In the genomic region with DNA sequence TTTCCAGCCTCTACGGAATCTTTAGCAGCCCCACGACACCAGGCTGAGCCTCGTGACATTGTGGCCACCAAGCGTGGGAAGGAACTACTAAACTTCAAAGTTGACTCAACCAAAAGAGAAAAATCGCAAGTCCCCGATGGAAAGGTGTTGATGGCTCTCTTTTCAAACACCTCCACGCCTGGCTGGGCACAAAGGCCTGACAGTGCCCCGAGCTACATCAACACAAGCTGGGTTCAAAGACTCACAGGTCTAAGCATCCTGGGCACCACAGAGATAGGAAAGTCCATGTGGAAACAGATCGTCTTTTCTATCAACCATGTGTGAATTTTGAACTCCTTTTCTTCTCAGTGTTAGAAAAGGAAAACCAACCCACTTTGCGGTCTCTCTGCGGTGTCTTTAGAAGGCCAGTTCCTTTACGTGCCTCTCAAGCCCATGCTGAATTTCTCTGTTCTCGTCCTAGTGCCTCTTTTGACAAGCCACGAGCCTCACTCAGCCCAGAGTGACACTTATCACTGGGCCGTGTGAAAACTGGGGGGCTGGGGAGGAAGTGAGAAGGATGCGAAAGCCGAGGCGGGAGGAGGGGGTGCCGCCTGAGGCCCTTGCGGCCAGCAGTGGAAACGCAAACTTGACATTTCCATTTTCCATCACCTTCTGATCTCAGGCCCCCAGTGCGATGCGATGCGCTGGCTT, we compare ENCODE assay signal across 9 cellular contexts. TPM values are rescaled to one million over a fixed set of nuclear protein-coding genes. Genes with fewer than 3 reads are reported as not detected.
DNase-seq lines count a peak whose midpoint lies in the region; ATAC-seq, FAIRE-seq and TF ChIP-seq lines count a peak whose summit lies in the region.
"Had no signal": no experiment of that assay in that cellular context is flagged by ENCODE, and none has a peak within 500 bp of the region (broad histone marks: within the 10 kb centered on the region; RNA-seq: fewer than 3 reads in every experiment).

No MANE protein-coding gene starts in this region.

- peak; percentile 52 for FAIRE-seq in endothelial cell of umbilical vein (lab: Jason Lieb, UNC)

- POLR2A ChIA-PET in endothelial cell of umbilical vein (lab: Charles Lee) (no interaction called here), PC-9 (lab: Charles Lee; ENCODE audit: unreplicated experiment) (no interaction called here)

- no peak overlapping the region for H3K9ac ChIP-seq in endothelial cell of umbilical vein (replicated peaks; ENCODE audit: extremely low read depth, insufficient read depth, low read length)

- TF ChIP-seq CTCF in endothelial cell of umbilical vein (IDR thresholded peaks at IDR 0.05; ENCODE audit: extremely low read depth in 1 of 2, insufficient read depth in 1 of 2, low read depth in 1 of 2, low read length in 2 of 2) (peak; percentile 10 to 50), PC-9 (conservative IDR thresholded peaks at IDR 0.05) (no peak), HFFc6 (IDR thresholded peaks at IDR 0.05) (no peak)

- peaks cover 20% of the 10 kb centered on the region for H3K4me1 ChIP-seq in endothelial cell of umbilical vein (ENCODE audit: control insufficient read depth, extremely low read depth, insufficient read depth, low read length)
- H3K4me1 ChIP-seq in PC-9 (replicated peaks; ENCODE audit: insufficient read depth): 0 out of 2 replicates have a peak, but pooled peaks cover 6% of the 10 kb centered on the region

- no peak overlapping the region for H3K4me3 Mint-ChIP-seq in HFFc6

- CTCF ChIA-PET in endothelial cell of umbilical vein (lab: Charles Lee): interaction anchor here (0.8 to 1.3 kb wide), 3 partner anchors 12 to 147 kb away, joined by 3 read pairs; a partner anchor contains a TSS
- CTCF ChIA-PET in PC-9 (lab: Charles Lee): no interaction called here

- DNase-seq in GM19240 (ENCODE audit: insufficient read length, low spot score) (peak; percentile 60), endothelial cell of umbilical vein (ENCODE audit: low read depth, low spot score) (peak; percentile 61), PC-9 (no peak), hepatic stellate cell (ENCODE audit: low spot score) (no peak), HFFc6 (no peak)
- DNase-seq in activated CD4-positive, alpha-beta T cell treated with anti-CD3 and anti-CD28 coated beads for 4 hours: peak; percentile 65 to 71
- peak; percentile 69 to 80 for DNase-seq in stimulated activated CD4-positive, alpha-beta T cell treated with anti-CD3 and anti-CD28 coated beads, Interleukin-4, amount 100 ng/mL, for 4 hours

- H3F3A ChIP-seq in PC-9 (ENCODE audit: insufficient read depth, low read depth): no peaks in the 10 kb centered on the region

- no peaks in the 10 kb centered on the region for H3K36me3 Mint-ChIP-seq in HFFc6 (ENCODE audit: low read depth)

- H2AFZ ChIP-seq in endothelial cell of umbilical vein (ENCODE audit: low read depth, low read length): peak overlapping the region; percentile 41
- no peak overlapping the region for H2AFZ ChIP-seq in PC-9

- H3K4me3 ChIP-seq in endothelial cell of umbilical vein (replicated peaks in 1 of 3; ENCODE audit: insufficient read depth in 1 of 3, low read depth in 1 of 3, low read length in 3 of 3) (no peak overlapping the region), PC-9 (no peak overlapping the region)
- H3K4me3 ChIP-seq: thoracic aorta had no signal

- H4K20me1 ChIP-seq in endothelial cell of umbilical vein (replicated peaks; ENCODE audit: control insufficient read depth, extremely low read depth, insufficient read depth, low read length) (no peaks in the 10 kb centered on the region), PC-9 (ENCODE audit: insufficient read depth) (no peaks in the 10 kb centered on the region)

- no peaks in the 10 kb centered on the region for H3K36me3 ChIP-seq in endothelial cell of umbilical vein (ENCODE audit: control insufficient read depth in 2 of 2, extremely low read depth in 1 of 2, insufficient read depth in 2 of 2, low read length in 2 of 2)
- no peaks in the 10 kb centered on the region for H3K36me3 ChIP-seq in PC-9 (ENCODE audit: low read depth)
- H3K36me3 ChIP-seq: thoracic aorta had no signal

- no peaks in the 10 kb centered on the region for H3K9me1 ChIP-seq in endothelial cell of umbilical vein (replicated peaks; ENCODE audit: control insufficient read depth, extremely low read depth, insufficient read depth, low read length)

- H3K4me2 ChIP-seq in endothelial cell of umbilical vein (ENCODE audit: insufficient read depth, low read length) (peak overlapping the region; percentile 7), PC-9 (no peak overlapping the region)

- H3K79me2 ChIP-seq in endothelial cell of umbilical vein (ENCODE audit: control insufficient read depth, insufficient read depth, low read length) (no peaks in the 10 kb centered on the region), PC-9 (ENCODE audit: low read depth) (no peaks in the 10 kb centered on the region)

- H3K27ac Mint-ChIP-seq in HFFc6: no peak overlapping the region

- no peak for TF ChIP-seq POLR2A in endothelial cell of umbilical vein (IDR thresholded peaks at IDR 0.05; ENCODE audit: low read depth, low read length)

- no TSS peak for BruUV-seq in endothelial cell of umbilical vein (replicated peaks; lab: Mats Ljungman, UMichigan)
- no TSS peak for BruUV-seq in PC-9 (replicated peaks; lab: Mats Ljungman, UMichigan)

- H3K27ac ChIP-seq in endothelial cell of umbilical vein (ENCODE audit: insufficient read depth, low read depth, low read length) (no peak overlapping the region), PC-9 (no peak overlapping the region)
- H3K27ac ChIP-seq: thoracic aorta had no signal

- ATAC-seq in HG03139 (IDR thresholded peaks at IDR 0.05; ENCODE audit: unreplicated experiment): peak; percentile 67

- dilution Hi-C loops in endothelial cell of umbilical vein (cut with MboI; ENCODE audit: extremely low pct_ligation_motif_present, low sequenced_read_pairs): no loop called here

- no peaks in the 10 kb centered on the region for H3K27me3 Mint-ChIP-seq in HFFc6 (ENCODE audit: insufficient read depth)

- peaks cover 23% of the 10 kb centered on the region for H3K4me1 Mint-ChIP-seq in HFFc6 (ENCODE audit: low read depth)

- intact Hi-C loops in endothelial cell of umbilical vein (cut with micrococcal nuclease) (no loop called here), PC-9 (cut with micrococcal nuclease; ENCODE audit: unreplicated experiment) (no loop called here)

- no peaks in the 10 kb centered on the region for H3K9me3 ChIP-seq in endothelial cell of umbilical vein (replicated peaks; ENCODE audit: control insufficient read depth, insufficient read depth, low read length)
- H3K9me3 ChIP-seq in PC-9 (ENCODE audit: insufficient read depth, low read depth): no peaks in the 10 kb centered on the region
- H3K9me3 ChIP-seq: thoracic aorta had no signal

- H3K9me3 Mint-ChIP-seq in HFFc6: no peaks in the 10 kb centered on the region

- H3K9me2 ChIP-seq in PC-9 (ENCODE audit: insufficient read depth): no peaks in the 10 kb centered on the region

- no peaks in the 10 kb centered on the region for H3K27me3 ChIP-seq in endothelial cell of umbilical vein (ENCODE audit: control insufficient read depth in 2 of 2, insufficient read depth in 2 of 2, low read length in 2 of 2)
- no peaks in the 10 kb centered on the region for H3K27me3 ChIP-seq in PC-9 (ENCODE audit: insufficient read depth, low read depth)

TF ChIP-seq in endothelial cell of umbilical vein, 7 proteins besides CTCF, POLR2A, EP300 and RAD21:
- TF ChIP-seq JUN (IDR thresholded peaks at IDR 0.05; ENCODE audit: borderline replicate concordance, insufficient read depth, insufficient read length, low read depth) (no peak), MYC (IDR thresholded peaks at IDR 0.05; ENCODE audit: low read depth, low read length) (no peak), EZH2 (IDR thresholded peaks at IDR 0.05; ENCODE audit: borderline replicate concordance, low read depth, low read length, severe bottlenecking) (no peak), GATA2 (IDR thresholded peaks at IDR 0.05; ENCODE audit: insufficient read depth, insufficient read length, low read depth, low read length) (no peak), POLR2AphosphoS5 (IDR thresholded peaks at IDR 0.05; ENCODE audit: insufficient read depth, low read depth, low read length) (no peak), FOS (IDR thresholded peaks at IDR 0.05; ENCODE audit: borderline replicate concordance, insufficient read depth, low read length) (no peak)

RNA-seq across cellular contexts. Expression of a gene that starts 59.4 kb away (rescaled TPM):
- 24.1 and 26.3 TPM in 2 replicates for total RNA-seq in endothelial cell of umbilical vein
- 10.8 and 12.1 TPM in 2 replicates for polyA plus RNA-seq in endothelial cell of umbilical vein
- polyA plus RNA-seq in endothelial cell of umbilical vein (2011; cell fraction: cytosol; rRNA removed): 9.3 and 11.7 TPM in 2 replicates
- 22.4 and 23.3 TPM in 2 replicates for polyA plus RNA-seq in endothelial cell of umbilical vein (2011; cell fraction: nucleus; rRNA removed)
- 3.4 and 4.5 TPM in 2 replicates for polyA plus RNA-seq in endothelial cell of umbilical vein (2012)
- polyA minus RNA-seq in endothelial cell of umbilical vein: 39.3 and 39.6 TPM in 2 replicates
- polyA minus RNA-seq in endothelial cell of umbilical vein (2011; cell fraction: cytosol; rRNA and poly(A)+ RNA removed): 8.0 TPM
- 47.0 and 49.5 TPM in 2 replicates for polyA minus RNA-seq in endothelial cell of umbilical vein (2011; cell fraction: nucleus; rRNA and poly(A)+ RNA removed)
- total RNA-seq in PC-9 (2021): 0.68 and 1.2 TPM in 2 replicates
- total RNA-seq in HFFc6 (2021; fragmentation: NEBNext Ultra II Directional; extraction: Animal tissue kit (Norgen Biotek cat#: 25700)): 1 to 10 TPM; 2.3 to 4.7 (median 2.9) TPM

Comparison
In these comparisons a context has a peak if more than half of its experiments do, and no peak if none do; other contexts are left out.
1. DNase-seq: peak in GM19240 (single experiment), activated CD4-positive, alpha-beta T cell treated with anti-CD3 and anti-CD28 coated beads for 4 hours (2 of 2), endothelial cell of umbilical vein (single experiment) and stimulated activated CD4-positive, alpha-beta T cell treated with anti-CD3 and anti-CD28 coated beads, Interleukin-4, amount 100 ng/mL, for 4 hours (2 of 2); none in PC-9 (0 of 2), hepatic stellate cell (single experiment) and HFFc6 (single experiment).
2. CTCF ChIP-seq: peak in endothelial cell of umbilical vein (2 of 2); none in PC-9 (single experiment) and HFFc6 (single experiment).